8 cellular contexts compared by ENCODE assay signal in the genomic region with DNA sequence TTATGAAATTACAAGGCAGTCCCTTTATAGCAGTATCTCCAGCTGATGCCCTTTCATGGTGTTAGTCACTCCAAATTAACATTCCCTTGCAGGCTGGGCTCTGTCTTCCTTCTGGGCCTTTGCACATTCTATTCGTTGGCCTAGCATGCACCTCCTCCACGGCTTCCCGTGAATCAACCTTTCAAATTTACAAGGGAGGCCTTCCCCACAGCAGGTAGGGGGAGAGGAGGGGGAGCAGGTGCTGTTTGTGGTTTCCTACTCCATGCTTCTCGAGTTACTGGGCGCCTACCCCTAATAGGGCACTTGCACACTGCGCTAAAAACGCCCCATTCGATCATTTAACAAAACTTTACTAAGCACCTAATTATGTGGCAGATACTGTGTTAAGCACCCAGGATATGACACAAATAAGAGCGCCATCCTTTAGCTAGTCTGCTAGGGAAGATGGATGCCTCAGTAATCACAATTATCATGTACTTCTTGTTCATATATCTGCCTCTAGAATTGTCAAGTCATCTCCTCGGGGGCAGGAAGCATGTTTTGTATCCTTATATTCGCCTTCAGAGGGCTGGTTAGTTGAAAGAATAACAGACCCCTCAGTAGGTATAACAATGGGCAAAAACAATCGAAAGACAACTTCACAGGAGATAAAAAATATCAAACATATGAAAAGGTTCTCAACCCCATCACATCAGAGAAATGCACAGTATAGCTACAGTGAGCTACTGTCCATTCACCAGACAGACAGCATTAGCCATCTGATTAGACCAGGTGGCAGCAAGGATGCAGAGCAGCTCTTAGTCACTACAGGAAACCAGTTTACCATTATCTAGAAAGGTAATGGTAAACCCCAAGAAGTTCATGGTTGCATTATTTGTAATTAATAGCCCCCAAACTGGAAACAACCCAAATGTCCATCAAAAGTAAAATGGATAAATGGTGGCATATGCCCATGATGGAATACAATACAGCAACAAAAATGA. TPM values are rescaled to one million over a fixed set of nuclear protein-coding genes. Genes with fewer than 3 reads are reported as not detected.
DNase-seq lines count a peak whose midpoint lies in the region; ATAC-seq and TF ChIP-seq lines count a peak whose summit lies in the region.

No MANE protein-coding gene starts in this region.

- H3K9me3 ChIP-seq in heart left ventricle (no peaks in the 10 kb centered on the region), ovary (no peaks in the 10 kb centered on the region)

- no peaks in the 10 kb centered on the region for H3K27me3 ChIP-seq in heart left ventricle
- no peaks in the 10 kb centered on the region for H3K27me3 ChIP-seq in dorsolateral prefrontal cortex
- no peaks in the 10 kb centered on the region for H3K27me3 ChIP-seq in ovary

- ATAC-seq in heart left ventricle (no peak), left cardiac atrium (no peak)

- no peak for DNase-seq in heart left ventricle
- no peak for DNase-seq in left cardiac atrium
- DNase-seq in dorsolateral prefrontal cortex: no peak
- peak; percentile 11 for DNase-seq in retina
- DNase-seq in ovary: no peak
- DNase-seq in mesenteric fat pad (ENCODE audit: low spot score): no peak
- DNase-seq in superior temporal gyrus (ENCODE audit: extremely low spot score): no peak

- WGBS in heart left ventricle, 4 donors: 69 to 81% (median 76%) methylated on average over 12 of the region's 12 CpGs
- WGBS in ovary, 3 donors: 78 to 82% (median 82%) methylated on average over 12 of the region's 12 CpGs

- TF ChIP-seq CTCF in heart left ventricle (IDR thresholded peaks at IDR 0.05) (no peak), VCaP (conservative IDR thresholded peaks at IDR 0.05) (no peak), dorsolateral prefrontal cortex (IDR thresholded peaks at IDR 0.05 in 54 of 56, conservative IDR thresholded peaks at IDR 0.05 in 2 of 56; ENCODE audit: low read depth in 1 of 56, partially characterized antibody in 56 of 56) (no peak), ovary (IDR thresholded peaks at IDR 0.05) (no peak)

- intact Hi-C loops in heart left ventricle (cut with DNase I) (loop anchor here in 1 of 10 donors (5.0 kb wide), 1 partner anchor 52 kb away; the partner anchor contains the start of gene UBE2Q1), left cardiac atrium (cut with DNase I) (no loop called here), dorsolateral prefrontal cortex (cut with DNase I) (loop anchor here in 1 of 2 donors (5.0 kb wide), 1 partner anchor 32 kb away; no protein-coding TSS in a partner anchor), ovary (cut with DNase I) (no loop called here)

- no peak for TF ChIP-seq POLR2A in heart left ventricle (IDR thresholded peaks at IDR 0.05)
- TF ChIP-seq POLR2A in ovary (IDR thresholded peaks at IDR 0.05): no peak

- H3K27ac ChIP-seq in heart left ventricle: peak overlapping the region in 9 of 12 donors; percentile 88 to 98 (median 95)
- peak overlapping the region; percentile 98 for H3K27ac ChIP-seq in VCaP
- peak overlapping the region in 56 of 59 donors; percentile 49 to 99 (median 95) for H3K27ac ChIP-seq in dorsolateral prefrontal cortex
- no peak overlapping the region for H3K27ac ChIP-seq in ovary

- H3K4me3 ChIP-seq in heart left ventricle: peak overlapping the region in 5 of 12 donors; percentile 70 to 93 (median 73)
- H3K4me3 ChIP-seq in dorsolateral prefrontal cortex: peak overlapping the region in 11 of 59 donors; percentile 70 to 94 (median 90)
- no peak overlapping the region for H3K4me3 ChIP-seq in ovary

- peaks cover 0 to 60% (median 31%) of the 10 kb centered on the region in 12 donors for H3K4me1 ChIP-seq in heart left ventricle
- H3K4me1 ChIP-seq in ovary (ENCODE audit: insufficient read depth): peaks cover 8% of the 10 kb centered on the region

- no peak for TF ChIP-seq EP300 in ovary (IDR thresholded peaks at IDR 0.05)

- H3K36me3 ChIP-seq in heart left ventricle (peaks cover 0 to 13% (median 0%) of the 10 kb centered on the region in 9 donors), ovary (no peaks in the 10 kb centered on the region)

RNA-seq across cellular contexts. Expression of gene ADAR, which starts 1.7 kb away (rescaled TPM):
- 100 to 1,000 TPM in 1 of 9 donors, 10 to 100 TPM in 8; 52.1 to 117 (median 63.1) TPM for total RNA-seq in heart left ventricle
- 10 to 100 TPM; 16.0 to 29.5 TPM for polyA plus RNA-seq in heart left ventricle
- 10 to 100 TPM; 70.1 to 80.1 TPM for total RNA-seq in left cardiac atrium
- 100 to 1,000 TPM; 152 to 335 (median 225) TPM for total RNA-seq in dorsolateral prefrontal cortex
- total RNA-seq in ovary: 100 to 1,000 TPM in 5 of 7 donors, 10 to 100 TPM in 2; 57.2 to 175 (median 134) TPM
- polyA plus RNA-seq in ovary: 100 to 1,000 TPM in 1 of 2 donors, 10 to 100 TPM in 1; 45.0 to 184 TPM
- total RNA-seq in mesenteric fat pad: 137 TPM

RNA-seq across cellular contexts. Expression of gene CHRNB2, which starts 42.1 kb away (rescaled TPM):
- total RNA-seq in heart left ventricle: under 1 TPM in 3 of 9 donors, not detected in 6; 0.05 to 0.14 (median 0.06) TPM
- under 1 TPM in 1 of 2 donors, not detected in 1; 0.03 TPM for polyA plus RNA-seq in heart left ventricle
- total RNA-seq in left cardiac atrium: under 1 TPM in 1 of 2 donors, not detected in 1; 0.05 TPM
- total RNA-seq in dorsolateral prefrontal cortex: 10 to 100 TPM in 119 of 120 experiments, 1 to 10 TPM in 1; 10.0 to 43.4 (median 29.1) TPM
- total RNA-seq in ovary: under 1 TPM in 4 of 7 donors, not detected in 3; 0.08 to 0.25 (median 0.23) TPM
- polyA plus RNA-seq in ovary: under 1 TPM; 0.04 to 0.08 TPM
- total RNA-seq in mesenteric fat pad: not detected

RNA-seq across cellular contexts. Expression of gene UBE2Q1, which starts 51.2 kb away (rescaled TPM):
- total RNA-seq in heart left ventricle: 10 to 100 TPM; 22.1 to 79.4 (median 58.8) TPM
- 10 to 100 TPM; 23.0 to 36.2 TPM for polyA plus RNA-seq in heart left ventricle
- total RNA-seq in left cardiac atrium: 10 to 100 TPM; 45.8 to 57.9 TPM
- 100 to 1,000 TPM in 71 of 120 experiments, 10 to 100 TPM in 49; 55.7 to 144 (median 103) TPM for total RNA-seq in dorsolateral prefrontal cortex
- 10 to 100 TPM; 14.3 to 72.4 (median 58.5) TPM for total RNA-seq in ovary
- 100 to 1,000 TPM in 1 of 2 donors, 10 to 100 TPM in 1; 31.4 to 119 TPM for polyA plus RNA-seq in ovary
- 67.5 TPM for total RNA-seq in mesenteric fat pad

Comparison
In these comparisons a context has a peak if more than half of its experiments do, and no peak if none do; other contexts are left out.
1. H3K27ac ChIP-seq: peak in heart left ventricle (9 of 12), VCaP (single experiment) and dorsolateral prefrontal cortex (56 of 59); none in ovary (0 of 2).
2. RNA of gene CHRNB2, which starts 42.1 kb away (total RNA-seq): 10.0 to 43.4 TPM in dorsolateral prefrontal cortex; 0.08 to 0.25 TPM in ovary, 0.05 TPM in left cardiac atrium, 0.05 to 0.14 TPM in heart left ventricle and not detected in mesenteric fat pad (single experiment); every median in the first group is over 4 times any median in the second.